ENCODE assay signal across 8 cellular contexts in genomic region chr1:18100493-18101063, GRCh38. TPM values are rescaled to one million over a fixed set of nuclear protein-coding genes. Genes with fewer than 3 reads are reported as not detected.
DNase-seq lines count a peak whose midpoint lies in the region; ATAC-seq and TF ChIP-seq lines count a peak whose summit lies in the region.

No MANE protein-coding gene starts in this region.

- intact Hi-C loops in transverse colon (cut with DNase I; ENCODE audit: low total_unique reads) = no loop called here

- peaks cover 0 to 4% (median 0%) of the 10 kb centered on the region in 7 donors for H3K9me3 Mint-ChIP-seq in naive B cell

- no peaks in the 10 kb centered on the region for H3K9me3 ChIP-seq in transverse colon

- H3K27ac ChIP-seq in transverse colon = no peak overlapping the region

- in situ Hi-C loops in GM13977 (cut with MboI; ENCODE audit: low pct_unique_long_range_greater_than_20kb, low sequenced_read_pairs, unreplicated experiment) (no loop called here), transverse colon (cut with MboI; ENCODE audit: low pct_ligation_motif_present in 1 of 4, low pct_unique_long_range_greater_than_20kb in 1 of 4, low sequenced_read_pairs in 3 of 4) (no loop called here)

- peaks cover 40 to 59% (median 42%) of the 10 kb centered on the region in 3 donors for H3K27me3 Mint-ChIP-seq in naive B cell

- H3K27me3 ChIP-seq in transverse colon = peaks cover 9% of the 10 kb centered on the region

- DNase-seq in AG10803 (ENCODE audit: low read depth) = peak; percentile 62
- peak; percentile 76 for DNase-seq in GM13977 (ENCODE audit: low spot score)
- peak; percentile 79 for DNase-seq in NCI-H2227 (lab: John Stamatoyannopoulos, UW; ENCODE audit: unreplicated experiment)
- peak; percentile 43 for DNase-seq in activated CD4-positive, alpha-beta T cell treated with anti-CD3 and anti-CD28 coated beads, Interleukin-2, amount 50 U/mL, for 1 hour
- DNase-seq in naive B cell = peak; percentile 13
- peak; percentile 79 for DNase-seq in transverse colon

- 3% methylated on average over 9 to 10 of the region's 10 CpGs for WGBS in transverse colon (ENCODE audit: low coverage in 1 of 2), 2 donors

- TF ChIP-seq EP300 in transverse colon (IDR thresholded peaks at IDR 0.05; ENCODE audit: low read depth) = no peak

- no peak overlapping the region for H3K4me3 Mint-ChIP-seq in naive B cell

- H3K36me3 ChIP-seq in transverse colon = no peaks in the 10 kb centered on the region

- TF ChIP-seq CTCF in AG10803 (conservative IDR thresholded peaks at IDR 0.05; ENCODE audit: low read length) = peak; percentile 84
- peak; percentile 79 for TF ChIP-seq CTCF in GM13977 (IDR thresholded peaks at IDR 0.05; ENCODE audit: extremely low read depth, insufficient read depth, missing control alignments)
- TF ChIP-seq CTCF in transverse colon (IDR thresholded peaks at IDR 0.05) = peak; percentile 65 to 86 (median 84)

- H3K4me1 ChIP-seq in transverse colon = no peaks in the 10 kb centered on the region

- H3K27ac Mint-ChIP-seq in naive B cell = no peak overlapping the region

- TF ChIP-seq POLR2A in transverse colon (IDR thresholded peaks at IDR 0.05) = no peak

- ATAC-seq in esophagus mucosa = peak; percentile 58
- no peak for ATAC-seq in naive B cell (ENCODE audit: low read depth in 2 of 2)
- no peak for ATAC-seq in HG03439 (IDR thresholded peaks at IDR 0.05; ENCODE audit: unreplicated experiment)

- H3K36me3 Mint-ChIP-seq in naive B cell = no peaks in the 10 kb centered on the region

- H3K4me1 Mint-ChIP-seq in naive B cell = no peaks in the 10 kb centered on the region

- H3K4me3 ChIP-seq in AG10803 (ENCODE audit: low read length) (no peak overlapping the region), transverse colon (no peak overlapping the region)

RNA-seq across cellular contexts. Expression of gene IGSF21, which starts 7.0 kb away (rescaled TPM):
- total RNA-seq in esophagus mucosa (not detected), transverse colon (1 to 10 TPM in 3 of 4 donors, not detected in 1; 1.1 to 6.8 (median 1.6) TPM)
- not detected for polyA plus RNA-seq in naive B cell (ENCODE audit: low read depth in 6 of 6)

Comparison
In these comparisons a context has a peak if more than half of its experiments do, and no peak if none do; other contexts are left out.
1. DNase-seq: peak in every context shown above with its lines; median percentile 79 in NCI-H2227; 79 in transverse colon; 76 in GM13977; 62 in AG10803; 43 in activated CD4-positive, alpha-beta T cell treated with anti-CD3 and anti-CD28 coated beads, Interleukin-2, amount 50 U/mL, for 1 hour; 13 in naive B cell.